Comparison of ENCODE assay signal across 10 cellular contexts in the genomic region with DNA sequence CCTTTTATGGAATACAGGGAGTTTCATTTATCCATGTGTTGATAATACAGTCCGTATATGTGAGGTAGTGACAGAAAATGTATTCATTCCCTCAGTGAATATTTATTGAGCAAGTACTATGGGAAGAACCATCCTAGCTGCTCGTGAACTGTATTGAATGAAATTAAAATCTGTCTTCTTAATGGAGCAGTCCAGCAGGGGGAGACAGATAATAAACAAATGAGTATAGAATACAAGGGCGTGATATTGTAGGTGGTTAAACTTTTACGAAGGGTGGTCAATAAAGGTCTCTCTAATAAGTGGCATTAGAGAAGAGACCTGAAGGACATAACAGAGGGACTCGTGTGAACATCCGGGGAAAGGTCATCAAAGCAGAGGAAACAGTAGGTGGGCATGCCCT.
A peak's percentile ranks its signal among the peaks of the same experiment; 100 is the strongest.
DNase-seq lines count a peak whose midpoint lies in the region; TF ChIP-seq lines count a peak whose summit lies in the region.
"Had no signal": no experiment of that assay in that cellular context is flagged by ENCODE, and none has a peak within 500 bp of the region (broad histone marks: within the 10 kb centered on the region; RNA-seq: fewer than 3 reads in every experiment).

No MANE protein-coding gene starts in this region.

- H3K9me2 ChIP-seq in GM23248 (ENCODE audit: insufficient read depth): no peaks in the 10 kb centered on the region

- no peak for TF ChIP-seq CTCF in vagina (IDR thresholded peaks at IDR 0.05)

- H4K20me1 ChIP-seq in GM23248 (ENCODE audit: insufficient read depth): no peaks in the 10 kb centered on the region

- H3K4me3 ChIP-seq in GM23248 (no peak overlapping the region), vagina (no peak overlapping the region)

- WGBS in GM23248 (ENCODE audit: low coverage in 1 of 2, low lambda C conversion rate in 2 of 2, missing lambda C conversion rate in 2 of 2), 2 experiments: 75 to 78% methylated on average over 6 of the region's 6 CpGs

- no peaks in the 10 kb centered on the region for H3K79me2 ChIP-seq in GM23248 (ENCODE audit: insufficient read depth)

- no peak overlapping the region for H3K27ac ChIP-seq in GM23248
- no peak overlapping the region for H3K27ac ChIP-seq in vagina

- H3K9me3 ChIP-seq in GM23248 (ENCODE audit: low read depth) (no peaks in the 10 kb centered on the region), vagina (no peaks in the 10 kb centered on the region)

- in situ Hi-C loops in GM23248 (cut with MboI) (no loop called here), SK-MEL-5 (cut with HindIII; ENCODE audit: low pct_unique_long_range_greater_than_20kb, low sequenced_read_pairs) (no loop called here)

- DNase-seq in COLO829 (ENCODE audit: low spot score): peak; percentile 45
- DNase-seq in GM23248: peak; percentile 52
- DNase-seq in SK-MEL-5 (ENCODE audit: low read depth, low spot score): peak; percentile 61
- peak; percentile 13 for DNase-seq in iPS-NIHi11 (ENCODE audit: low spot score)
- no peak for DNase-seq in Ammon's horn (ENCODE audit: low spot score)
- DNase-seq in NCI-H774 (lab: John Stamatoyannopoulos, UW): no peak
- no peak for DNase-seq in vagina (ENCODE audit: extremely low spot score in 2 of 2)
- no peak for DNase-seq in NCI-H2196 treated with DMSO at 0.1 percent for 48 hours (lab: John Stamatoyannopoulos, UW; ENCODE audit: unreplicated experiment)
- DNase-seq: amygdala, left cardiac atrium had no signal

- no peak overlapping the region for H2AFZ ChIP-seq in GM23248

- H3K27me3 ChIP-seq in GM23248 (replicated peaks; ENCODE audit: insufficient read depth): no peaks in the 10 kb centered on the region
- no peaks in the 10 kb centered on the region for H3K27me3 ChIP-seq in vagina

- H3K4me2 ChIP-seq in GM23248 (ENCODE audit: unreplicated experiment): no peak overlapping the region

- peaks cover 13% of the 10 kb centered on the region for H3F3A ChIP-seq in GM23248 (ENCODE audit: insufficient read depth)

- no peak overlapping the region for H3K9ac ChIP-seq in GM23248

- intact Hi-C loops in vagina (cut with DNase I): no loop called here

- H3K36me3 ChIP-seq in GM23248 (ENCODE audit: low read depth) (no peaks in the 10 kb centered on the region), vagina (no peaks in the 10 kb centered on the region)

- H3K4me1 ChIP-seq in GM23248 (ENCODE audit: insufficient read depth) (peaks cover 15% of the 10 kb centered on the region), vagina (no peaks in the 10 kb centered on the region)

- TF ChIP-seq POLR2A in vagina (IDR thresholded peaks at IDR 0.05): no peak

Comparison
In these comparisons a context has a peak if more than half of its experiments do, and no peak if none do; other contexts are left out.
1. DNase-seq: peak in COLO829 (single experiment), GM23248 (single experiment), SK-MEL-5 (single experiment) and iPS-NIHi11 (single experiment); none in Ammon's horn (single experiment), NCI-H774 (single experiment), vagina (0 of 2) and NCI-H2196 treated with DMSO at 0.1 percent for 48 hours (single experiment).